In genomic region chrX:85136409-85136808, GRCh38 we compare ENCODE assay signal across 23 cellular contexts.
"Had no signal": no experiment of that assay in that cellular context is flagged by ENCODE, and none has a peak within 500 bp of the region (broad histone marks: within the 10 kb centered on the region; RNA-seq: fewer than 3 reads in every experiment).

No MANE protein-coding gene starts in this region.

- H3K4me3 ChIP-seq: colonic mucosa, coronary artery, dorsolateral prefrontal cortex, esophagus muscularis mucosa, esophagus squamous epithelium, gastroesophageal sphincter, heart left ventricle, heart right ventricle had no signal

- DNase-seq: colonic mucosa; cortex of kidney; dermis blood vessel endothelial cell; dorsolateral prefrontal cortex; effector CD4-positive, alpha-beta T cell; effector CD8-positive, alpha-beta T cell; effector memory CD4-positive, alpha-beta T cell; effector memory CD8-positive, alpha-beta T cell; endodermal cell; erythroblast; esophagus squamous epithelium; foreskin fibroblast; foreskin keratinocyte; foreskin melanocyte; glutamatergic neuron; head of caudate nucleus; heart left ventricle; heart right ventricle had no signal

- H3K27me3 ChIP-seq: colonic mucosa, esophagus muscularis mucosa, esophagus squamous epithelium, foreskin keratinocyte, gastroesophageal sphincter had no signal

- H3K9me3 ChIP-seq: colonic mucosa, esophagus squamous epithelium, gastroesophageal sphincter, heart left ventricle, heart right ventricle had no signal

- H3K27ac ChIP-seq: colonic mucosa, coronary artery, dorsolateral prefrontal cortex, epithelial cell of prostate, esophagus muscularis mucosa, esophagus squamous epithelium, foreskin keratinocyte, gastroesophageal sphincter, heart left ventricle, heart right ventricle had no signal

- ATAC-seq: effector memory CD8-positive, alpha-beta T cell; esophagus mucosa; foreskin keratinocyte; gastroesophageal sphincter; heart left ventricle; heart right ventricle had no signal

- H3K4me1 ChIP-seq: colonic mucosa, esophagus muscularis mucosa, esophagus squamous epithelium, foreskin keratinocyte, gastroesophageal sphincter, heart left ventricle, heart right ventricle had no signal

- H3K36me3 ChIP-seq: colonic mucosa, esophagus muscularis mucosa, esophagus squamous epithelium, gastroesophageal sphincter, heart left ventricle, heart right ventricle had no signal
